In genomic region chr6:109496036-109496761, GRCh38 we compare ENCODE assay signal across 13 cellular contexts.
"Had no signal": no experiment of that assay in that cellular context is flagged by ENCODE, and none has a peak within 500 bp of the region (broad histone marks: within the 10 kb centered on the region; RNA-seq: fewer than 3 reads in every experiment).

No MANE protein-coding gene starts in this region.

- H3K9me3 ChIP-seq: gastrocnemius medialis, heart right ventricle, upper lobe of right lung had no signal

- DNase-seq: activated CD4-positive, alpha-beta T cell treated with anti-CD3 and anti-CD28 coated beads for 48 hours; activated CD8-positive, alpha-beta memory T cell treated with anti-CD3 and anti-CD28 coated beads for 24 hours; amygdala; effector memory CD4-positive, alpha-beta T cell; gastrocnemius medialis; heart right ventricle; left colon; stimulated activated CD4-positive, alpha-beta T cell treated with anti-CD3 and anti-CD28 coated beads, Interleukin-4, amount 100 ng/mL, for 1 hour; stimulated activated naive CD4-positive, alpha-beta T cell treated with Interleukin-2 at 50 U/mL for 16 hours; upper lobe of right lung had no signal

- ATAC-seq: gastrocnemius medialis, heart right ventricle, left colon, upper lobe of right lung, WTC11 had no signal

- H3K36me3 ChIP-seq: gastrocnemius medialis, heart right ventricle, upper lobe of right lung had no signal

- H3K27ac ChIP-seq: gastrocnemius medialis, heart right ventricle, parathyroid adenoma, upper lobe of right lung had no signal

- H3K4me1 ChIP-seq: gastrocnemius medialis, heart right ventricle had no signal

- H3K79me2 ChIP-seq: parathyroid adenoma had no signal

- H3K9ac ChIP-seq: parathyroid adenoma had no signal

- H2AFZ ChIP-seq: parathyroid adenoma had no signal

- H3K4me3 ChIP-seq: gastrocnemius medialis, heart right ventricle, lung, upper lobe of right lung had no signal

- H3K27me3 ChIP-seq: gastrocnemius medialis, heart right ventricle, upper lobe of right lung had no signal
